In the genomic region with DNA sequence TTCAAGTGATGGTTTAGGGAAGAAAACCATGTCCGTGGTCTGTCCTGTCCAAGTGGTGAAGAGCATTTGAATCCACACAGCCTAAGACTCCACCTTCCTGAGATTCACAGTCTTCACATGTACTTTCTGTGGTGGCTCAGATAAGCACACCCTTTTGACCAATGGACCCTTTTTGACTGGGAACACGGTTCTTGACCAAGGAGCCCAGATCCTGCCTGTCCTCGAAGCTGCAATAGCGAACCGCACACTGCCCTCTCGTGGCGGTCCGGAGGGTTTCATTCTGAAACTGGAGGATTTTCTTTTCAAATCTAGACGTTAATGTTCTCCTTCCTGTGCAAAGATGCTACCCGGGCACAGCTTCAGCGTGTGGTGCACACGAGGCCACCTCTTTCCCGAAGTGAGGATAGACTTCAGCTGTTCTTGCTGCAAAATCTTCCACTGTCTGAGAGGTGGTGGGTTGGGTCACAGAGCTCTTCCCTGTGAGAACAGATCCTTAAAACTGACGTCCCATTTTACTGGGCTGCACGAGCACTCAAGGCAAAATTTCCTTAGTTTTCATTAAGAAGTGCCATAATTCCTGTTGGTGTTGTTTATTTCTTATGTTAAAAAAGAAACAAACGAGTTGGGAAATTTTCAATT, we compare ENCODE assay signal across 8 cellular contexts.
DNase-seq lines count a peak whose midpoint lies in the region; ATAC-seq and TF ChIP-seq lines count a peak whose summit lies in the region.

No MANE protein-coding gene starts in this region.

- peak; percentile 74 to 94 (median 86) for TF ChIP-seq CTCF in heart left ventricle (IDR thresholded peaks at IDR 0.05)

- H3K4me1 Mint-ChIP-seq in T-helper 1 cell treated with Interleukin-12 subunit alpha and Interleukin-12 subunit beta and Interleukin-4 antibody, amounts not matched to agents 30 μg/mL and 1 μg/mL, for 36 hours (ENCODE audit: low read depth) = peaks cover 25% of the 10 kb centered on the region

- DNase-seq in SIG-M5 treated with dmso at 0.1 percent for 504 hours (lab: John Stamatoyannopoulos, UW; ENCODE audit: unreplicated experiment) (peak; percentile 59), SIG-M5 (lab: John Stamatoyannopoulos, UW) (no peak), NAMALWA (ENCODE audit: low spot score) (peak; percentile 73), adipocyte (ENCODE audit: low read depth) (peak; percentile 88), heart left ventricle (peak; percentile 68 to 83 (median 75)), putamen (ENCODE audit: low spot score) (peak; percentile 71)

- no peak for TF ChIP-seq POLR2A in heart left ventricle (IDR thresholded peaks at IDR 0.05)

- H3K4me3 ChIP-seq in adipocyte (ENCODE audit: low read length) (no peak overlapping the region), heart left ventricle (no peak overlapping the region)

- H3K9me3 Mint-ChIP-seq in T-helper 1 cell treated with Interleukin-12 subunit alpha and Interleukin-12 subunit beta and Interleukin-4 antibody, amounts not matched to agents 30 μg/mL and 1 μg/mL, for 36 hours = no peaks in the 10 kb centered on the region

- H3K27ac ChIP-seq in heart left ventricle = no peak overlapping the region

- H3K9me3 ChIP-seq in adipocyte (ENCODE audit: control insufficient read depth, low read length) (no peaks in the 10 kb centered on the region), heart left ventricle (no peaks in the 10 kb centered on the region)

- H3K36me3 ChIP-seq in adipocyte (ENCODE audit: control insufficient read depth, insufficient read depth, low read length, severe bottlenecking) (no peaks in the 10 kb centered on the region), heart left ventricle (peaks cover 0 to 87% (median 40%) of the 10 kb centered on the region in 9 donors)

- H3K4me1 ChIP-seq in adipocyte (ENCODE audit: control insufficient read depth, insufficient read depth, low read length) (peaks cover 3% of the 10 kb centered on the region), heart left ventricle (peaks cover 0 to 39% (median 8%) of the 10 kb centered on the region in 12 donors)

- intact Hi-C loops in heart left ventricle (cut with DNase I) = loop anchor here (1.0 to 10.0 kb wide), 10 partner anchors 45 to 757 kb away; partner anchors contain the start of gene SYNJ2 (in 5 of the 10)

- WGBS in heart left ventricle, 4 donors = 20 to 23% (median 21%) methylated on average over 16 of the region's 16 CpGs

- H3K27me3 ChIP-seq in adipocyte (replicated peaks; ENCODE audit: control insufficient read depth, insufficient read depth, low read length) (no peaks in the 10 kb centered on the region), heart left ventricle (no peaks in the 10 kb centered on the region)

- H3K27ac Mint-ChIP-seq in T-helper 1 cell treated with Interleukin-12 subunit alpha and Interleukin-12 subunit beta and Interleukin-4 antibody, amounts not matched to agents 30 μg/mL and 1 μg/mL, for 36 hours = peak overlapping the region; percentile 65

- ATAC-seq in heart left ventricle = peak; percentile 38 to 70 (median 66)
- no peak for ATAC-seq in GM21390 (IDR thresholded peaks at IDR 0.05; ENCODE audit: unreplicated experiment)

- H3K4me3 Mint-ChIP-seq in T-helper 1 cell treated with Interleukin-12 subunit alpha and Interleukin-12 subunit beta and Interleukin-4 antibody, amounts not matched to agents 30 μg/mL and 1 μg/mL, for 36 hours = no peak overlapping the region

- H3K9ac ChIP-seq in adipocyte (ENCODE audit: low read length) = no peak overlapping the region

- peaks cover 41% of the 10 kb centered on the region for H3K36me3 Mint-ChIP-seq in T-helper 1 cell treated with Interleukin-12 subunit alpha and Interleukin-12 subunit beta and Interleukin-4 antibody, amounts not matched to agents 30 μg/mL and 1 μg/mL, for 36 hours (ENCODE audit: low read depth)

- no peaks in the 10 kb centered on the region for H3K27me3 Mint-ChIP-seq in T-helper 1 cell treated with Interleukin-12 subunit alpha and Interleukin-12 subunit beta and Interleukin-4 antibody, amounts not matched to agents 30 μg/mL and 1 μg/mL, for 36 hours (ENCODE audit: low read depth)
